ENCODE assay signal across 13 cellular contexts in the genomic region with DNA sequence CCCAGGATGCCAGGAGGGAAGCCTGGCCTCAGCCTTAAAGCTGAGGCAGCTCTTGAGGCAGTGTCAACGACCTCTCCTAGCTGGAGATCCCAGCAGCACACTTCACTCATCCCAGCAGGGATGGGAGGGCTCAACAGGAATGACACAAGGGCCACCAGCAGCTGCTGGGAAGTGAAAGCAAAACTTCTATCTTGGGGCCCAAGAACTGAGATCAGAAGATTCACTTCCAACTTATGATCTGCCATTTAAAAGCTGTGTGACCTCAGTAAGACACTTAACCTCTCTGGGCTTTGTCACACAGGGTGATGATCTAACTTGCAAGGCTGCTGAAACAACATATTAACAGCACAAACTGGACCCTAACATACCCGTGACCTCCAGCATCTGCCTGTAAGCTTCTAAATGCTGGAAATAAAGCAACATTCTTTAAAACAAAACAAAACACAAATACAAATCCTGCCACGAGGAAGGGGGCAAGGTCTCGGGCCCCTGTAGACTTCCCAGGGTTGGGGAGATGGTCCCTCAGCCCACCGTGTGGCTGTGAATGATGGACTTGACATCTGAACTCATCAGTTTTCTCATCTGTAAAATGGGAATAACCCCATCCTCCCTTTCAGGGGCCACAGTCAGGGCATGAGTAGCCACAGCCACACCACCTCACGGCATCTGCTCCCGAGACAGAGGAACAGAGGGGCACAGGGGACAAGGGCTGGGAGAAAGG. TPM values are rescaled to one million over a fixed set of nuclear protein-coding genes. Genes with fewer than 3 reads are reported as not detected.
DNase-seq lines count a peak whose midpoint lies in the region; ATAC-seq, FAIRE-seq and TF ChIP-seq lines count a peak whose summit lies in the region.
"Had no signal": no experiment of that assay in that cellular context is flagged by ENCODE, and none has a peak within 500 bp of the region (broad histone marks: within the 10 kb centered on the region; RNA-seq: fewer than 3 reads in every experiment).

No MANE protein-coding gene starts in this region.

- no peak for TF ChIP-seq POLR2A in HepG2 (IDR thresholded peaks at IDR 0.05; ENCODE audit: insufficient read depth in 1 of 2, low read depth in 2 of 2, low read length in 2 of 2)
- no peak for TF ChIP-seq POLR2A in vagina (IDR thresholded peaks at IDR 0.05)

- BruUV-seq in HepG2 (replicated peaks; lab: Mats Ljungman, UMichigan), result no TSS peak

- no peak for TF ChIP-seq CTCF in right atrium auricular region (IDR thresholded peaks at IDR 0.05)
- TF ChIP-seq CTCF in HepG2 (CRISPR knock-in tag; IDR thresholded peaks at IDR 0.05), result no peak
- no peak for TF ChIP-seq CTCF in vagina (IDR thresholded peaks at IDR 0.05)
- no peak for TF ChIP-seq CTCF in glutamatergic neuron (IDR thresholded peaks at IDR 0.05; ENCODE audit: partially characterized antibody, unreplicated experiment)

- FAIRE-seq in HepG2 (lab: Jason Lieb, UNC), result no peak

- H3K27me3 ChIP-seq in right atrium auricular region, result no peaks in the 10 kb centered on the region
- no peaks in the 10 kb centered on the region for H3K27me3 ChIP-seq in HepG2 (ENCODE audit: control insufficient read depth in 1 of 2, insufficient read depth in 2 of 2, low read length in 2 of 2)
- no peaks in the 10 kb centered on the region for H3K27me3 ChIP-seq in vagina
- H3K27me3 ChIP-seq: brain microvascular endothelial cell had no signal

- intact Hi-C loops in left cardiac atrium (cut with DNase I), result no loop called here
- intact Hi-C loops in HepG2 (cut with micrococcal nuclease; ENCODE audit: unreplicated experiment), result no loop called here
- intact Hi-C loops in vagina (cut with DNase I), result no loop called here

- TF ChIP-seq EP300 in HepG2 (IDR thresholded peaks at IDR 0.05; ENCODE audit: low read depth in 2 of 2, low read length in 2 of 2), result no peak
- TF ChIP-seq EP300 in HepG2 (CRISPR knock-in tag; IDR thresholded peaks at IDR 0.05; ENCODE audit: borderline replicate concordance), result no peak

- DNase-seq in right atrium auricular region (ENCODE audit: low spot score) (no peak), left cardiac atrium (no peak), HepG2 (ENCODE audit: low spot score) (no peak), vagina (ENCODE audit: extremely low spot score in 2 of 2) (no peak), glutamatergic neuron (no peak)
- no peak for DNase-seq in activated CD4-positive, alpha-beta memory T cell treated with anti-CD3 and anti-CD28 coated beads, Interleukin-2, amount 10 ng/mL, durations not matched to agents 7 days and 5 days
- DNase-seq: brain microvascular endothelial cell, C1 segment of cervical spinal cord, naive B cell, NCI-H187 treated with DMSO at 0.1 percent for 48 hours had no signal

- no peak for ATAC-seq in left cardiac atrium
- no peak for ATAC-seq in HepG2
- no peak for ATAC-seq in GM18861 (IDR thresholded peaks at IDR 0.05; ENCODE audit: unreplicated experiment)
- ATAC-seq in HG03378 (IDR thresholded peaks at IDR 0.05; ENCODE audit: unreplicated experiment), result no peak
- ATAC-seq: HCT116 had no signal

- no peaks in the 10 kb centered on the region for H3K36me3 ChIP-seq in right atrium auricular region
- peaks cover 0 to 6% of the 10 kb centered on the region in 2 experiments; a peak in 1 of 5 replicates for H3K36me3 ChIP-seq in HepG2 (replicated peaks in 1 of 2; ENCODE audit: control insufficient read depth in 1 of 2, insufficient read depth in 2 of 2, low read length in 2 of 2)
- H3K36me3 ChIP-seq in vagina, result no peaks in the 10 kb centered on the region
- H3K36me3 ChIP-seq: brain microvascular endothelial cell had no signal

- no peak overlapping the region for H3K9ac ChIP-seq in HepG2 (ENCODE audit: insufficient read depth, low read depth, low read length)

- H3K9me3 ChIP-seq in right atrium auricular region, result no peaks in the 10 kb centered on the region
- no peaks in the 10 kb centered on the region for H3K9me3 ChIP-seq in HepG2 (ENCODE audit: low read length)
- no peaks in the 10 kb centered on the region for H3K9me3 ChIP-seq in vagina

- H2AFZ ChIP-seq in HepG2 (ENCODE audit: low read length), result no peak overlapping the region

- no peaks in the 10 kb centered on the region for H3K27me3 Mint-ChIP-seq in activated CD4-positive, alpha-beta memory T cell treated with anti-CD3 and anti-CD28 coated beads, Interleukin-2, amount 10 ng/mL, durations not matched to agents 7 days and 5 days
- no peaks in the 10 kb centered on the region for H3K27me3 Mint-ChIP-seq in glutamatergic neuron (ENCODE audit: unreplicated experiment)
- H3K27me3 Mint-ChIP-seq: naive B cell had no signal

- peaks cover 79% of the 10 kb centered on the region for H4K20me1 ChIP-seq in HepG2 (ENCODE audit: insufficient read depth, low read length)

- TF ChIP-seq RAD21 in HepG2 (CRISPR knock-in tag; IDR thresholded peaks at IDR 0.05), result no peak

- H3K4me1 ChIP-seq in right atrium auricular region (peaks cover 0 to 100% of the 10 kb centered on the region in 2 donors), HepG2 (ENCODE audit: insufficient read depth, low read length) (peaks cover 55% of the 10 kb centered on the region), vagina (peaks cover 100% of the 10 kb centered on the region)

- POLR2A ChIA-PET in activated CD4-positive, alpha-beta memory T cell treated with anti-CD3 and anti-CD28 coated beads, Interleukin-2, amount 10 ng/mL, durations not matched to agents 7 days and 5 days (lab: Charles Lee), result interaction anchor here (1.0 to 1.8 kb wide), 6 partner anchors 8 to 90 kb away, joined by 3 to 6 read pairs (median 5); no protein-coding TSS in a partner anchor
- POLR2A ChIA-PET in HepG2 (lab: Yijun Ruan, JAX), result no interaction called here

- 97% methylated on average over 6 of the region's 7 CpGs for WGBS in HepG2 (ENCODE audit: low lambda C conversion rate)

- peaks cover 3% of the 10 kb centered on the region for H3K36me3 Mint-ChIP-seq in activated CD4-positive, alpha-beta memory T cell treated with anti-CD3 and anti-CD28 coated beads, Interleukin-2, amount 10 ng/mL, durations not matched to agents 7 days and 5 days (ENCODE audit: low read depth)
- no peaks in the 10 kb centered on the region for H3K36me3 Mint-ChIP-seq in glutamatergic neuron (ENCODE audit: unreplicated experiment)
- H3K36me3 Mint-ChIP-seq: naive B cell had no signal

- H3K79me2 ChIP-seq in HepG2 (ENCODE audit: insufficient read depth, low read length), result peaks cover 95% of the 10 kb centered on the region

- H3K4me1 Mint-ChIP-seq in activated CD4-positive, alpha-beta memory T cell treated with anti-CD3 and anti-CD28 coated beads, Interleukin-2, amount 10 ng/mL, durations not matched to agents 7 days and 5 days, result peaks cover 96% of the 10 kb centered on the region
- H3K4me1 Mint-ChIP-seq in glutamatergic neuron (ENCODE audit: low read depth, unreplicated experiment), result peaks cover 17% of the 10 kb centered on the region

- no peaks in the 10 kb centered on the region for H3K9me3 Mint-ChIP-seq in activated CD4-positive, alpha-beta memory T cell treated with anti-CD3 and anti-CD28 coated beads, Interleukin-2, amount 10 ng/mL, durations not matched to agents 7 days and 5 days
- peaks cover 7% of the 10 kb centered on the region for H3K9me3 Mint-ChIP-seq in glutamatergic neuron (ENCODE audit: unreplicated experiment)
- H3K9me3 Mint-ChIP-seq: naive B cell had no signal

- H3K4me3 ChIP-seq in right atrium auricular region, result no peak overlapping the region
- H3K4me3 ChIP-seq in HepG2 (replicated peaks in 1 of 3; ENCODE audit: insufficient read depth in 1 of 3, low read depth in 2 of 3, low read length in 3 of 3), result no peak overlapping the region
- H3K4me3 ChIP-seq in vagina, result no peak overlapping the region

- no peak overlapping the region for H3K4me2 ChIP-seq in HepG2 (ENCODE audit: low read depth, low read length)

- CTCF ChIA-PET in activated CD4-positive, alpha-beta memory T cell treated with anti-CD3 and anti-CD28 coated beads, Interleukin-2, amount 10 ng/mL, durations not matched to agents 7 days and 5 days (lab: Charles Lee), result interaction anchor here (0.5 to 1.9 kb wide), 6 partner anchors 9 to 1118 kb away, joined by 3 to 13 read pairs (median 4); a partner anchor contains a TSS
- CTCF ChIA-PET in HepG2 (lab: Yijun Ruan, JAX; ENCODE audit: low intra/inter-chr PET ratio, low total read pairs), result no interaction called here

- in situ Hi-C loops in HepG2 (cut with HindIII; ENCODE audit: extremely low pct_ligation_motif_present, low pct_unique_long_range_greater_than_20kb), result no loop called here

- peak overlapping the region; percentile 72 for H3K27ac Mint-ChIP-seq in activated CD4-positive, alpha-beta memory T cell treated with anti-CD3 and anti-CD28 coated beads, Interleukin-2, amount 10 ng/mL, durations not matched to agents 7 days and 5 days
- no peak overlapping the region for H3K27ac Mint-ChIP-seq in glutamatergic neuron (ENCODE audit: unreplicated experiment)

- H3K4me3 Mint-ChIP-seq in activated CD4-positive, alpha-beta memory T cell treated with anti-CD3 and anti-CD28 coated beads, Interleukin-2, amount 10 ng/mL, durations not matched to agents 7 days and 5 days, result no peak overlapping the region
- no peak overlapping the region for H3K4me3 Mint-ChIP-seq in glutamatergic neuron (ENCODE audit: unreplicated experiment)
- H3K4me3 Mint-ChIP-seq: naive B cell had no signal

- H3K27ac ChIP-seq in right atrium auricular region (peak overlapping the region; percentile 83 to 95), HepG2 (ENCODE audit: extremely low read length, insufficient read depth, low read length) (no peak overlapping the region), vagina (peak overlapping the region; percentile 9)
- H3K27ac ChIP-seq: brain microvascular endothelial cell had no signal

RNA-seq across cellular contexts. Expression of a gene that starts 22.7 kb away (rescaled TPM):
- total RNA-seq in right atrium auricular region (10 to 100 TPM; 12.4 to 17.5 TPM), left cardiac atrium (10 to 100 TPM; 10.8 to 18.7 TPM), HepG2 (2016; rRNA removed; fragmentation: Illumina TruSeq; extraction: Trizol) (3.2 and 3.7 TPM in 2 replicates), vagina (25.3 TPM), glutamatergic neuron (ENCODE audit: unreplicated experiment) (11.6 TPM)
- 10 to 100 TPM; 26.2 to 26.3 TPM for total RNA-seq in activated CD4-positive, alpha-beta memory T cell treated with anti-CD3 and anti-CD28 coated beads, Interleukin-2, amount 10 ng/mL, durations not matched to agents 7 days and 5 days
- total RNA-seq in HepG2 (2016; cell fraction: cytosol; rRNA removed; fragmentation: Illumina TruSeq; extraction: Trizol; ENCODE audit: low read depth), result 0.71 and 1.1 TPM in 2 replicates
- 2.7 and 4.1 TPM in 2 replicates for total RNA-seq in HepG2 (2016; cell fraction: insoluble cytoplasmic fraction; rRNA removed; fragmentation: Illumina TruSeq; extraction: Trizol)
- 2.3 and 2.5 TPM in 2 replicates for total RNA-seq in HepG2 (2016; cell fraction: membrane; rRNA removed; fragmentation: Illumina TruSeq; extraction: Trizol)
- 3.3 and 4.8 TPM in 2 replicates for total RNA-seq in HepG2 (2016; cell fraction: nucleus; rRNA removed; fragmentation: Illumina TruSeq; extraction: Trizol)
- polyA plus RNA-seq in HepG2 (2011; rRNA removed), result 5.4 and 5.8 TPM in 2 replicates
- polyA plus RNA-seq in HepG2 (2011; cell fraction: cytosol; rRNA removed), result 3.2 and 4.3 TPM in 2 replicates
- 27.1 and 34.7 TPM in 2 replicates for polyA plus RNA-seq in HepG2 (2011; cell fraction: nucleus; rRNA removed)
- 7.1 TPM in 2 replicates for polyA plus RNA-seq in HepG2 (2012)
- polyA plus RNA-seq in HepG2 (2016; cell fraction: cytosol; fragmentation: Illumina TruSeq; extraction: Trizol; ENCODE audit: low read depth), result 0.20 and 0.33 TPM in 2 replicates
- polyA plus RNA-seq in HepG2 (2016; cell fraction: insoluble cytoplasmic fraction; fragmentation: Illumina TruSeq; extraction: Trizol; ENCODE audit: low read depth), result 3.1 and 4.0 TPM in 2 replicates
- polyA plus RNA-seq in HepG2 (2016; cell fraction: membrane; fragmentation: Illumina TruSeq; extraction: Trizol; ENCODE audit: low read depth), result 1.0 and 1.1 TPM in 2 replicates
- 5.1 and 5.2 TPM in 2 replicates for polyA plus RNA-seq in HepG2 (2016; cell fraction: nucleus; fragmentation: Illumina TruSeq; extraction: Trizol; ENCODE audit: insufficient read depth, low read depth)
- 6.3 and 17.2 TPM in 2 replicates for polyA minus RNA-seq in HepG2 (2011; rRNA and poly(A)+ RNA removed; ENCODE audit: low replicate concordance)
- 6.0 and 8.8 TPM in 2 replicates for polyA minus RNA-seq in HepG2 (2011; cell fraction: cytosol; rRNA and poly(A)+ RNA removed)
- polyA minus RNA-seq in HepG2 (2011; cell fraction: nucleus; rRNA and poly(A)+ RNA removed), result 12.9 and 14.3 TPM in 2 replicates

RNA-seq across cellular contexts. Expression of a gene that starts 44.2 kb away (rescaled TPM):
- total RNA-seq in right atrium auricular region (100 to 1,000 TPM; 192 to 345 TPM), left cardiac atrium (100 to 1,000 TPM; 169 to 174 TPM), HepG2 (2016; rRNA removed; fragmentation: Illumina TruSeq; extraction: Trizol) (75.1 and 81.7 TPM in 2 replicates), vagina (376 TPM), glutamatergic neuron (ENCODE audit: unreplicated experiment) (203 TPM)
- total RNA-seq in activated CD4-positive, alpha-beta memory T cell treated with anti-CD3 and anti-CD28 coated beads, Interleukin-2, amount 10 ng/mL, durations not matched to agents 7 days and 5 days, result 100 to 1,000 TPM; 263 TPM
- total RNA-seq in HepG2 (2016; cell fraction: cytosol; rRNA removed; fragmentation: Illumina TruSeq; extraction: Trizol; ENCODE audit: low read depth), result 75.9 and 83.0 TPM in 2 replicates
- total RNA-seq in HepG2 (2016; cell fraction: insoluble cytoplasmic fraction; rRNA removed; fragmentation: Illumina TruSeq; extraction: Trizol), result 78.1 and 87.6 TPM in 2 replicates
- total RNA-seq in HepG2 (2016; cell fraction: membrane; rRNA removed; fragmentation: Illumina TruSeq; extraction: Trizol), result 92.2 and 111 TPM in 2 replicates
- 32.7 and 42.9 TPM in 2 replicates for total RNA-seq in HepG2 (2016; cell fraction: nucleus; rRNA removed; fragmentation: Illumina TruSeq; extraction: Trizol)
- polyA plus RNA-seq in HepG2 (2011; rRNA removed), result 93.9 and 135 TPM in 2 replicates
- 101 and 179 TPM in 2 replicates for polyA plus RNA-seq in HepG2 (2011; cell fraction: cytosol; rRNA removed)
- polyA plus RNA-seq in HepG2 (2011; cell fraction: nucleus; rRNA removed), result 159 and 173 TPM in 2 replicates
- 93.8 and 130 TPM in 2 replicates for polyA plus RNA-seq in HepG2 (2012)
- 84.6 and 95.1 TPM in 2 replicates for polyA plus RNA-seq in HepG2 (2016; cell fraction: cytosol; fragmentation: Illumina TruSeq; extraction: Trizol; ENCODE audit: low read depth)
- polyA plus RNA-seq in HepG2 (2016; cell fraction: insoluble cytoplasmic fraction; fragmentation: Illumina TruSeq; extraction: Trizol; ENCODE audit: low read depth), result 107 and 111 TPM in 2 replicates
- 117 and 126 TPM in 2 replicates for polyA plus RNA-seq in HepG2 (2016; cell fraction: membrane; fragmentation: Illumina TruSeq; extraction: Trizol; ENCODE audit: low read depth)
- polyA plus RNA-seq in HepG2 (2016; cell fraction: nucleus; fragmentation: Illumina TruSeq; extraction: Trizol; ENCODE audit: insufficient read depth, low read depth), result 80.5 and 87.9 TPM in 2 replicates
- 96.9 and 151 TPM in 2 replicates for polyA minus RNA-seq in HepG2 (2011; rRNA and poly(A)+ RNA removed; ENCODE audit: low replicate concordance)
- 63.3 and 77.3 TPM in 2 replicates for polyA minus RNA-seq in HepG2 (2011; cell fraction: cytosol; rRNA and poly(A)+ RNA removed)
- polyA minus RNA-seq in HepG2 (2011; cell fraction: nucleus; rRNA and poly(A)+ RNA removed), result 16.6 and 20.1 TPM in 2 replicates

RNA-seq across cellular contexts. Expression of a gene that starts 58.5 kb away (rescaled TPM):
- total RNA-seq in right atrium auricular region, result 100 to 1,000 TPM in 1 of 2 donors, 10 to 100 TPM in 1; 60.7 to 114 TPM
- 10 to 100 TPM; 53.0 to 53.4 TPM for total RNA-seq in left cardiac atrium
- total RNA-seq in activated CD4-positive, alpha-beta memory T cell treated with anti-CD3 and anti-CD28 coated beads, Interleukin-2, amount 10 ng/mL, durations not matched to agents 7 days and 5 days, result 10 to 100 TPM; 93.0 to 99.1 TPM
- total RNA-seq in HepG2 (2016; rRNA removed; fragmentation: Illumina TruSeq; extraction: Trizol), result 44.6 and 53.1 TPM in 2 replicates
- 49.9 and 63.5 TPM in 2 replicates for total RNA-seq in HepG2 (2016; cell fraction: cytosol; rRNA removed; fragmentation: Illumina TruSeq; extraction: Trizol; ENCODE audit: low read depth)
- total RNA-seq in HepG2 (2016; cell fraction: insoluble cytoplasmic fraction; rRNA removed; fragmentation: Illumina TruSeq; extraction: Trizol), result 46.0 and 46.4 TPM in 2 replicates
- total RNA-seq in HepG2 (2016; cell fraction: membrane; rRNA removed; fragmentation: Illumina TruSeq; extraction: Trizol), result 90.1 and 104 TPM in 2 replicates
- 20.4 and 21.0 TPM in 2 replicates for total RNA-seq in HepG2 (2016; cell fraction: nucleus; rRNA removed; fragmentation: Illumina TruSeq; extraction: Trizol)
- 143 and 160 TPM in 2 replicates for polyA plus RNA-seq in HepG2 (2011; rRNA removed)
- polyA plus RNA-seq in HepG2 (2011; cell fraction: cytosol; rRNA removed), result 112 and 130 TPM in 2 replicates
- 122 and 125 TPM in 2 replicates for polyA plus RNA-seq in HepG2 (2011; cell fraction: nucleus; rRNA removed)
- polyA plus RNA-seq in HepG2 (2012), result 61.5 and 85.8 TPM in 2 replicates
- 72.0 and 99.5 TPM in 2 replicates for polyA plus RNA-seq in HepG2 (2016; cell fraction: cytosol; fragmentation: Illumina TruSeq; extraction: Trizol; ENCODE audit: low read depth)
- 68.6 and 76.3 TPM in 2 replicates for polyA plus RNA-seq in HepG2 (2016; cell fraction: insoluble cytoplasmic fraction; fragmentation: Illumina TruSeq; extraction: Trizol; ENCODE audit: low read depth)
- polyA plus RNA-seq in HepG2 (2016; cell fraction: membrane; fragmentation: Illumina TruSeq; extraction: Trizol; ENCODE audit: low read depth), result 121 and 126 TPM in 2 replicates
- 62.9 and 64.5 TPM in 2 replicates for polyA plus RNA-seq in HepG2 (2016; cell fraction: nucleus; fragmentation: Illumina TruSeq; extraction: Trizol; ENCODE audit: insufficient read depth, low read depth)
- 73.9 and 103 TPM in 2 replicates for polyA minus RNA-seq in HepG2 (2011; rRNA and poly(A)+ RNA removed; ENCODE audit: low replicate concordance)
- polyA minus RNA-seq in HepG2 (2011; cell fraction: cytosol; rRNA and poly(A)+ RNA removed), result 43.1 and 52.2 TPM in 2 replicates
- polyA minus RNA-seq in HepG2 (2011; cell fraction: nucleus; rRNA and poly(A)+ RNA removed), result 20.0 and 23.6 TPM in 2 replicates
- 131 TPM for total RNA-seq in vagina
- total RNA-seq in glutamatergic neuron (ENCODE audit: unreplicated experiment), result 71.3 TPM
